ENCODE assay signal across 8 cellular contexts in the genomic region with DNA sequence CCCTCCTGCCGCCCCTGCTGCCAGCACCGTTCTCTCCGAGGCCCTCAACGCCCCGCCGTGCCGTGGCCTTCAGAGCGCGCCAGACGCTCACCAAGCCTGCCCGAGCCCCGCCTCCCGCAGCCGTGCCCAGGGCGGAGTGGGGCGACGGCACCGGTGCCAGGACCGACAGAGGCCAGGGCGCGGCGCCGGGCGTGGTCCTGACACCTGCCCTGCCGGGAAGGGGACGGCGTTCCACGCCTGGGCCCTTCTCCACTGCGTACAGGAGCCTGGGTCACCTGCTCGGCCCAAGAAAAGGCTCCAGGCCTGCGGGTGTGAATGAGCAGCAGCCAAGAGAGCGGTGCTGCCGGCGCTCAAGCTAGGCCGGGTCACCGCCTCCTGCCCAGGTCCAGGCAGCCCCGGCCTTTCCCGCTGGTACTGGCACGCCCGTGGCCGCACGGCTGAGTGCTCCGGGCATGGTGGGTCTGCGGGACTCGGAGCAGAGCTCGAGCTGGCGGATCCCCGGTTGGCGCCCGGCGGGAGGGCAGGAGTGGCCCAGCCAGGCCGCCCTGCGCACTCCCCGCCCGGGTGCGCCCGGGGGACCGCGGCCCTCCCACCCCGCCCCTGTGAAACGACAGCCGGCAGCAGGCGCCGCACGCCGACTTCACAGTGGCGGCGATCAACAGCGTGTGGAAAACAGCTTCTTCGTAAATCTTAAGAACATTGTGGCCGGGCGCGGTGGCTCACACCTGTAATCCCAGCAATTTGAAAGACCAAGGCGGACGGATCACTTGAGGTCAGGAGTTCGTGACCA. TPM values are rescaled to one million over a fixed set of nuclear protein-coding genes. Genes with fewer than 3 reads are reported as not detected.
A peak's percentile ranks its signal among the peaks of the same experiment; 100 is the strongest.
DNase-seq lines count a peak whose midpoint lies in the region; ATAC-seq and TF ChIP-seq lines count a peak whose summit lies in the region.

No MANE protein-coding gene starts in this region.

- H3K4me3 ChIP-seq in HUES64 (ENCODE audit: low read length) (peak overlapping the region; percentile 62), heart right ventricle (peak overlapping the region; percentile 41 to 64 (median 51))

- peaks cover 32% of the 10 kb centered on the region for H3K4me1 Mint-ChIP-seq in activated T-cell treated with anti-CD3 and anti-CD28 coated beads, Interleukin-2, amount 50 U/mL, for 24 hours (ENCODE audit: low read depth)
- peaks cover 5% of the 10 kb centered on the region for H3K4me1 Mint-ChIP-seq in progenitor cell of endocrine pancreas (ENCODE audit: low read depth)

- H3K27me3 ChIP-seq in HUES64 (ENCODE audit: insufficient read depth, low read length), result peaks cover 75% of the 10 kb centered on the region
- H3K27me3 ChIP-seq in heart right ventricle, result peaks cover 0 to 98% (median 67%) of the 10 kb centered on the region in 7 donors

- intact Hi-C loops in heart right ventricle (cut with DNase I), result no loop called here

- H3K27ac ChIP-seq in HUES64 (ENCODE audit: low read depth, low read length) (no peak overlapping the region), heart right ventricle (peak overlapping the region in 9 of 10 donors; percentile 14 to 69 (median 63))

- peak overlapping the region; percentile 76 for H3K4me3 Mint-ChIP-seq in activated T-cell treated with anti-CD3 and anti-CD28 coated beads, Interleukin-2, amount 50 U/mL, for 24 hours
- peak overlapping the region; percentile 67 for H3K4me3 Mint-ChIP-seq in progenitor cell of endocrine pancreas (ENCODE audit: low read depth)

- H3K9me3 Mint-ChIP-seq in activated T-cell treated with anti-CD3 and anti-CD28 coated beads, Interleukin-2, amount 50 U/mL, for 24 hours, result peaks cover 13% of the 10 kb centered on the region
- H3K9me3 Mint-ChIP-seq in progenitor cell of endocrine pancreas (ENCODE audit: low read depth), result peaks cover 11% of the 10 kb centered on the region

- no peaks in the 10 kb centered on the region for H3K36me3 ChIP-seq in HUES64 (ENCODE audit: insufficient read depth, low read length)
- no peaks in the 10 kb centered on the region for H3K36me3 ChIP-seq in heart right ventricle

- WGBS in HUES64, result 1% methylated on average over 76 of the region's 76 CpGs
- WGBS in heart right ventricle, 2 donors, result 2% methylated on average over 71 to 76 of the region's 76 CpGs

- H3K27ac Mint-ChIP-seq in activated T-cell treated with anti-CD3 and anti-CD28 coated beads, Interleukin-2, amount 50 U/mL, for 24 hours, result no peak overlapping the region
- no peak overlapping the region for H3K27ac Mint-ChIP-seq in progenitor cell of endocrine pancreas

- H3K9ac ChIP-seq in HUES64 (ENCODE audit: low read depth, low read length), result no peak overlapping the region

- no peaks in the 10 kb centered on the region for H3K4me1 ChIP-seq in HUES64 (ENCODE audit: insufficient read depth, low read length)
- peaks cover 8 to 44% (median 36%) of the 10 kb centered on the region in 9 donors for H3K4me1 ChIP-seq in heart right ventricle

- H3K27me3 Mint-ChIP-seq in activated T-cell treated with anti-CD3 and anti-CD28 coated beads, Interleukin-2, amount 50 U/mL, for 24 hours, result peaks cover 83% of the 10 kb centered on the region
- peaks cover 74% of the 10 kb centered on the region for H3K27me3 Mint-ChIP-seq in progenitor cell of endocrine pancreas

- ATAC-seq in heart right ventricle, result peak; percentile 20 to 73 (median 38)
- no peak for ATAC-seq in HG03097 (IDR thresholded peaks at IDR 0.05; ENCODE audit: low FRiP score, unreplicated experiment)
- ATAC-seq in GM18519 (IDR thresholded peaks at IDR 0.05; ENCODE audit: low FRiP score, unreplicated experiment), result no peak

- peak; percentile 64 for DNase-seq in activated T-cell treated with anti-CD3 and anti-CD28 coated beads, Interleukin-2, amount 50 U/mL, for 24 hours
- peak in 1 of 2 donors; percentile 61 for DNase-seq in heart right ventricle
- DNase-seq in progenitor cell of endocrine pancreas (ENCODE audit: low spot score, unreplicated experiment), result peak; percentile 22
- no peak for DNase-seq in NCI-H446 treated with DMSO at 0.1 percent for 48 hours (lab: John Stamatoyannopoulos, UW)
- no peak for DNase-seq in globus pallidus (ENCODE audit: low spot score)

- H3K9me3 ChIP-seq in HUES64 (ENCODE audit: insufficient read depth, low read depth, low read length) (peaks cover 11% of the 10 kb centered on the region; the same call in 1 of the 2 replicates), heart right ventricle (peaks cover 0 to 20% (median 12%) of the 10 kb centered on the region in 11 donors)

- peaks cover 2% of the 10 kb centered on the region for H3K36me3 Mint-ChIP-seq in activated T-cell treated with anti-CD3 and anti-CD28 coated beads, Interleukin-2, amount 50 U/mL, for 24 hours (ENCODE audit: low read depth)
- no peaks in the 10 kb centered on the region for H3K36me3 Mint-ChIP-seq in progenitor cell of endocrine pancreas (ENCODE audit: insufficient read depth)

- no peak for TF ChIP-seq CTCF in heart right ventricle (IDR thresholded peaks at IDR 0.05)
- TF ChIP-seq CTCF in progenitor cell of endocrine pancreas (IDR thresholded peaks at IDR 0.05; ENCODE audit: unreplicated experiment), result no peak

RNA-seq across cellular contexts. Expression of a gene that starts 4.2 kb away (rescaled TPM):
- polyA plus RNA-seq in HUES64 (2013, experiment 1 of 2), result 0.25 TPM
- polyA plus RNA-seq in HUES64 (2013, experiment 2 of 2), result 0.25 TPM
- under 1 TPM in 4 of 10 donors, not detected in 6; 0.17 to 0.32 (median 0.20) TPM for total RNA-seq in heart right ventricle
- under 1 TPM; 0.04 to 0.15 TPM for polyA plus RNA-seq in heart right ventricle
- total RNA-seq in progenitor cell of endocrine pancreas, result 0.78 and 0.79 TPM in 2 replicates

Comparison
In these comparisons a context has a peak if more than half of its experiments do, and no peak if none do; other contexts are left out.
1. DNase-seq: peak in activated T-cell treated with anti-CD3 and anti-CD28 coated beads, Interleukin-2, amount 50 U/mL, for 24 hours (single experiment) and progenitor cell of endocrine pancreas (single experiment); none in NCI-H446 treated with DMSO at 0.1 percent for 48 hours (single experiment) and globus pallidus (single experiment).
2. ATAC-seq: peak in heart right ventricle (8 of 8); none in HG03097 (single experiment) and GM18519 (single experiment).